In the genomic region with DNA sequence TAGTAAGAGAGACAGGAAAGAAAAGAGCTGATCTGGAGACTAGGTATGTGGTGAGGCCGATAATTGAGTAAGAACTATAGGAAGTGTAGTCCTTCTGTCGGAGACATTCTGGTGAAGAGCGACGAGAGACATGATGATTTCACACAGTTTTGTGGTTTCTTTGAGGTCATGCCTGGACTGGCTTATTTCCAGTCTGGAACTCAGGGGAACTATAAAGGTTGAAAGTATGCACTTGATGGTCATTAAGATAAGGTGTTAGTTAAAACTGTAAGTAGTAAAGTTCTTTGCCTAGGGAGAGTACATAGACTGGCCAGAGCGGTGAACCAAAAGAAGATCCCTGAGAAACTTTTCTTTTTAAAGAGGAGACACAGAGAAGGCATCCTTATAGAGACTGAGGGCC, we compare ENCODE assay signal across 1 cellular context.
TF ChIP-seq lines count a peak whose summit lies in the region.

No MANE protein-coding gene starts in this region.

TF ChIP-seq in HEK293, 187 proteins besides CTCF, POLR2A, EP300 and RAD21 (continued from another document):
- TF ChIP-seq, protein P1, sequence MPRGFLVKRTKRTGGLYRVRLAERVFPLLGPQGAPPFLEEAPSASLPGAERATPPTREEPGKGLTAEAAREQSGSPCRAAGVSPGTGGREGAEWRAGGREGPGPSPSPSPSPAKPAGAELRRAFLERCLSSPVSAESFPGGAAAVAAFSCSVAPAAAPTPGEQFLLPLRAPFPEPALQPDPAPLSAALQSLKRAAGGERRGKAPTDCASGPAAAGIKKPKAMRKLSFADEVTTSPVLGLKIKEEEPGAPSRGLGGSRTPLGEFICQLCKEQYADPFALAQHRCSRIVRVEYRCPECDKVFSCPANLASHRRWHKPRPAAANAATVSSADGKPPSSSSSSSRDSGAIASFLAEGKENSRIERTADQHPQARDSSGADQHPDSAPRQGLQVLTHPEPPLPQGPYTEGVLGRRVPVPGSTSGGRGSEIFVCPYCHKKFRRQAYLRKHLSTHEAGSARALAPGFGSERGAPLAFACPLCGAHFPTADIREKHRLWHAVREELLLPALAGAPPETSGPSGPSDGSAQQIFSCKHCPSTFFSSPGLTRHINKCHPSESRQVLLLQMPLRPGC (tag by site-specific recombination; IDR thresholded peaks at IDR 0.05): peak; percentile 94
- TF ChIP-seq ZNF10 (tag by site-specific recombination; IDR thresholded peaks at IDR 0.05) (peak; percentile 83), KLF10 (tag by site-specific recombination; IDR thresholded peaks at IDR 0.05) (peak; percentile 58; the same call in 1 of the 2 replicates), ZBTB21 (tag by site-specific recombination; IDR thresholded peaks at IDR 0.05) (peak; percentile 89), GLIS1 (tag by site-specific recombination; IDR thresholded peaks at IDR 0.05) (no peak), ATF2 (tag by site-specific recombination; IDR thresholded peaks at IDR 0.05; ENCODE audit: low read depth) (peak; percentile 63; the same call in 1 of the 2 replicates), AEBP2 (tag by site-specific recombination; IDR thresholded peaks at IDR 0.05; ENCODE audit: borderline replicate concordance) (no peak), MZF1 (tag by site-specific recombination; IDR thresholded peaks at IDR 0.05; ENCODE audit: borderline replicate concordance) (peak; percentile 71; the same call in 1 of the 2 replicates), ZNF366 (tag by site-specific recombination; conservative IDR thresholded peaks at IDR 0.05) (peak; percentile 97), ZBTB7A (tag by site-specific recombination; IDR thresholded peaks at IDR 0.05; ENCODE audit: low read depth) (no peak), ZNF707 (tag by site-specific recombination; IDR thresholded peaks at IDR 0.05) (no peak), ZNF514 (tag by site-specific recombination; IDR thresholded peaks at IDR 0.05) (no peak), ZNF596 (tag by site-specific recombination; IDR thresholded peaks at IDR 0.05) (0 out of 2 replicates have a peak, but pooled peaks have one; percentile 46), ZEB2 (tag by site-specific recombination; IDR thresholded peaks at IDR 0.05) (peak; percentile 71), PRDM4 (tag by site-specific recombination; IDR thresholded peaks at IDR 0.05) (peak; percentile 88), BCL11A (tag by site-specific recombination; IDR thresholded peaks at IDR 0.05; ENCODE audit: low read depth) (peak; percentile 88), ZNF266 (tag by site-specific recombination; IDR thresholded peaks at IDR 0.05; ENCODE audit: low read depth) (peak; percentile 100), ZNF121 (tag by site-specific recombination; IDR thresholded peaks at IDR 0.05) (no peak), ZNF138 (tag by site-specific recombination; IDR thresholded peaks at IDR 0.05; ENCODE audit: borderline replicate concordance) (no peak), ZNF335 (tag by site-specific recombination; conservative IDR thresholded peaks at IDR 0.05) (no peak; the same call in 1 of the 2 replicates), ZNF837 (tag by site-specific recombination; IDR thresholded peaks at IDR 0.05) (no peak), ZFP69B (tag by site-specific recombination; IDR thresholded peaks at IDR 0.05) (peak; percentile 68; the same call in 1 of the 2 replicates), ZNF558 (tag by site-specific recombination; IDR thresholded peaks at IDR 0.05) (peak; percentile 65; the same call in 1 of the 2 replicates), ZNF768 (tag by site-specific recombination; IDR thresholded peaks at IDR 0.05) (no peak), ZNF292 (tag by site-specific recombination; IDR thresholded peaks at IDR 0.05; ENCODE audit: borderline replicate concordance, low read depth) (no peak), OVOL3 (tag by site-specific recombination; IDR thresholded peaks at IDR 0.05) (peak; percentile 91), ZNF843 (tag by site-specific recombination; IDR thresholded peaks at IDR 0.05) (peak; percentile 98), SCRT2 (tag by site-specific recombination; IDR thresholded peaks at IDR 0.05) (peak; percentile 21; the same call in 1 of the 2 replicates), ZNF362 (tag by site-specific recombination; IDR thresholded peaks at IDR 0.05) (peak; percentile 60; the same call in 1 of the 2 replicates), ZNF112 (tag by site-specific recombination; IDR thresholded peaks at IDR 0.05) (no peak), HOXD13 (CRISPR knock-in tag; IDR thresholded peaks at IDR 0.05; ENCODE audit: borderline replicate concordance) (peak; percentile 98), ZNF157 (tag by site-specific recombination; IDR thresholded peaks at IDR 0.05) (no peak)
- TF ChIP-seq, protein P2, sequence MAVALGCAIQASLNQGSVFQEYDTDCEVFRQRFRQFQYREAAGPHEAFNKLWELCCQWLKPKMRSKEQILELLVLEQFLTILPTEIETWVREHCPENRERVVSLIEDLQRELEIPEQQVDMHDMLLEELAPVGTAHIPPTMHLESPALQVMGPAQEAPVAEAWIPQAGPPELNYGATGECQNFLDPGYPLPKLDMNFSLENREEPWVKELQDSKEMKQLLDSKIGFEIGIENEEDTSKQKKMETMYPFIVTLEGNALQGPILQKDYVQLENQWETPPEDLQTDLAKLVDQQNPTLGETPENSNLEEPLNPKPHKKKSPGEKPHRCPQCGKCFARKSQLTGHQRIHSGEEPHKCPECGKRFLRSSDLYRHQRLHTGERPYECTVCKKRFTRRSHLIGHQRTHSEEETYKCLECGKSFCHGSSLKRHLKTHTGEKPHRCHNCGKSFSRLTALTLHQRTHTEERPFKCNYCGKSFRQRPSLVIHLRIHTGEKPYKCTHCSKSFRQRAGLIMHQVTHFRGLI (tag by site-specific recombination; IDR thresholded peaks at IDR 0.05): peak; percentile 60; the same call in 1 of the 2 replicates
- TF ChIP-seq, protein P3, sequence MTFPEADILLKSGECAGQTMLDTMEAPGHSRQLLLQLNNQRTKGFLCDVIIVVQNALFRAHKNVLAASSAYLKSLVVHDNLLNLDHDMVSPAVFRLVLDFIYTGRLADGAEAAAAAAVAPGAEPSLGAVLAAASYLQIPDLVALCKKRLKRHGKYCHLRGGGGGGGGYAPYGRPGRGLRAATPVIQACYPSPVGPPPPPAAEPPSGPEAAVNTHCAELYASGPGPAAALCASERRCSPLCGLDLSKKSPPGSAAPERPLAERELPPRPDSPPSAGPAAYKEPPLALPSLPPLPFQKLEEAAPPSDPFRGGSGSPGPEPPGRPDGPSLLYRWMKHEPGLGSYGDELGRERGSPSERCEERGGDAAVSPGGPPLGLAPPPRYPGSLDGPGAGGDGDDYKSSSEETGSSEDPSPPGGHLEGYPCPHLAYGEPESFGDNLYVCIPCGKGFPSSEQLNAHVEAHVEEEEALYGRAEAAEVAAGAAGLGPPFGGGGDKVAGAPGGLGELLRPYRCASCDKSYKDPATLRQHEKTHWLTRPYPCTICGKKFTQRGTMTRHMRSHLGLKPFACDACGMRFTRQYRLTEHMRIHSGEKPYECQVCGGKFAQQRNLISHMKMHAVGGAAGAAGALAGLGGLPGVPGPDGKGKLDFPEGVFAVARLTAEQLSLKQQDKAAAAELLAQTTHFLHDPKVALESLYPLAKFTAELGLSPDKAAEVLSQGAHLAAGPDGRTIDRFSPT (tag by site-specific recombination; IDR thresholded peaks at IDR 0.05): peak; percentile 97
- TF ChIP-seq, protein P4, sequence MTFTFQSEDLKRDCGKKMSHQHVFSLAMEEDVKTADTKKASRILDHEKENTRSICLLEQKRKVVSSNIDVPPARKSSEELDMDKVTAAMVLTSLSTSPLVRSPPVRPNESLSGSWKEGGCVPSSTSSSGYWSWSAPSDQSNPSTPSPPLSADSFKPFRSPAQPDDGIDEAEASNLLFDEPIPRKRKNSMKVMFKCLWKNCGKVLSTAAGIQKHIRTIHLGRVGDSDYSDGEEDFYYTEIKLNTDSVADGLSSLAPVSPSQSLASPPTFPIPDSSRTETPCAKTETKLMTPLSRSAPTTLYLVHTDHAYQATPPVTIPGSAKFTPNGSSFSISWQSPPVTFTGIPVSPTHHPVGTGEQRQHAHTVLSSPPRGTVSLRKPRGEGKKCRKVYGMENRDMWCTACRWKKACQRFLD (tag by site-specific recombination; IDR thresholded peaks at IDR 0.05): no peak
